In the genomic region with DNA sequence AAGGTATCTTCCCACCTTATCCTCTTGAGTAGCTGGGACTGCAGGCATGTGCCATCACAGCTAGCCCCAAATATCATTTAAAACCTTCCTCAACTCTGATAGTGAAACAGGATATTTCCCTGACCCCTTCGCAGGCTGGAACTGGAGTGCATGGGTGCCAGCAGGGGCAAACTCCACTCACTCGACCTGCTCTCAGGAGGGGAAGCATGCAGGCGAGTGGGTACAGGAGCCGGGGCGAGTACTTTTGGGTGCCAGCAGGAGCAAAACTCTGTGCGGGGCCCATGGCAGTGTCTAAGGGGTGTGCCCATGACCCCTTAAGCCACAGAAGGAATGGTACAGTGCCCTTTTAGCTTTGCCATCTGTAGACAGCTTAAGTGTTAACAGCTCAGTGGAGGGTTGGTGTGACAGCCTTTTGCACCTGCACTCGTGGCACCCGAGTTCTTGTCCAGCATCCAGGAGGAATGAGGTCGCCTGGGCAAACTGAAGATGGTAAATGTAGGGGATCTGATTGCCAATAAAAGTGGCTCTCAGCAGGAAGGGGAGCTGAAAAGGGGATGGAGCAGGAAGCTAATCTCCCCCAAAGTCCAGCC, we compare ENCODE assay signal across 18 cellular contexts.
DNase-seq lines count a peak whose midpoint lies in the region; ATAC-seq and TF ChIP-seq lines count a peak whose summit lies in the region.
"Had no signal": no experiment of that assay in that cellular context is flagged by ENCODE, and none has a peak within 500 bp of the region (broad histone marks: within the 10 kb centered on the region; RNA-seq: fewer than 3 reads in every experiment).

No MANE protein-coding gene starts in this region.

- H3K4me3 Mint-ChIP-seq in activated T-cell treated with anti-CD3 and anti-CD28 coated beads, Interleukin-2, amount 50 U/mL, for 4 hours, result no peak overlapping the region
- H3K4me3 Mint-ChIP-seq: B cell; CD8-positive, alpha-beta T cell; GM23338 had no signal

- H3K9me3 ChIP-seq in right lobe of liver, result no peaks in the 10 kb centered on the region

- WGBS in right lobe of liver (ENCODE audit: insufficient coverage, low coverage, low lambda C conversion rate, missing lambda C conversion rate), result 40% methylated on average over 7 of the region's 9 CpGs

- H3K4me1 ChIP-seq in right lobe of liver, result peaks cover 0 to 7% (median 3%) of the 10 kb centered on the region in 4 donors

- intact Hi-C loops in right lobe of liver (cut with DNase I), result no loop called here

- no peaks in the 10 kb centered on the region for H3K9me3 Mint-ChIP-seq in activated T-cell treated with anti-CD3 and anti-CD28 coated beads, Interleukin-2, amount 50 U/mL, for 4 hours
- H3K9me3 Mint-ChIP-seq: CD8-positive, alpha-beta T cell had no signal

- TF ChIP-seq CTCF in 22Rv1 (IDR thresholded peaks at IDR 0.05) (no peak), right lobe of liver (IDR thresholded peaks at IDR 0.05) (no peak)

- no peaks in the 10 kb centered on the region for H3K27me3 ChIP-seq in right lobe of liver

- H3K4me1 Mint-ChIP-seq in activated T-cell treated with anti-CD3 and anti-CD28 coated beads, Interleukin-2, amount 50 U/mL, for 4 hours (ENCODE audit: low read depth), result peaks cover 6% of the 10 kb centered on the region

- no peaks in the 10 kb centered on the region for H3K27me3 Mint-ChIP-seq in activated T-cell treated with anti-CD3 and anti-CD28 coated beads, Interleukin-2, amount 50 U/mL, for 4 hours (ENCODE audit: low read depth)
- H3K27me3 Mint-ChIP-seq: B cell had no signal

- H3K36me3 ChIP-seq in right lobe of liver, result no peaks in the 10 kb centered on the region

- H3K36me3 Mint-ChIP-seq in activated T-cell treated with anti-CD3 and anti-CD28 coated beads, Interleukin-2, amount 50 U/mL, for 4 hours (ENCODE audit: insufficient read depth), result peaks cover 25% of the 10 kb centered on the region

- H3K27ac ChIP-seq in 22Rv1 (peak overlapping the region; percentile 100), caudate nucleus (ENCODE audit: low read depth, low read length) (peak overlapping the region; percentile 42), right lobe of liver (no peak overlapping the region), substantia nigra (ENCODE audit: low read depth, low read length, poor library complexity, severe bottlenecking) (peak overlapping the region; percentile 79)

- no peak for DNase-seq in caudate nucleus (lab: John Stamatoyannopoulos, UW)
- peak; percentile 44 to 66 (median 65) for DNase-seq in right lobe of liver
- DNase-seq in substantia nigra (lab: John Stamatoyannopoulos, UW), result no peak
- no peak for DNase-seq in NCI-H2107 (lab: John Stamatoyannopoulos, UW)
- DNase-seq in activated T-cell treated with anti-CD3 and anti-CD28 coated beads, Interleukin-2, amount 50 U/mL, for 4 hours, result no peak
- DNase-seq in CD1c-positive myeloid dendritic cell (ENCODE audit: extremely low spot score), result no peak
- DNase-seq: ACHN; C1 segment of cervical spinal cord; CD8-positive, alpha-beta T cell; COR-L47; DMS153; DMS79 treated with DMSO at 0.1 percent for 48 hours; EL; H7; IMR-90 had no signal

- H3K4me3 ChIP-seq in right lobe of liver, result no peak overlapping the region
- H3K4me3 ChIP-seq: GM23338 had no signal

- ATAC-seq in right lobe of liver, result peak; percentile 90 to 97 (median 92)
- no peak for ATAC-seq in activated T-cell treated with anti-CD3 and anti-CD28 coated beads, Interleukin-2, amount 50 U/mL, for 4 hours
- ATAC-seq: CD8-positive, alpha-beta T cell; GM23338 had no signal

- TF ChIP-seq POLR2A in right lobe of liver (IDR thresholded peaks at IDR 0.05), result no peak

Comparison
In these comparisons a context has a peak if more than half of its experiments do, and no peak if none do; other contexts are left out.
1. H3K27ac ChIP-seq: peak in 22Rv1 (single experiment), caudate nucleus (single experiment) and substantia nigra (single experiment); none in right lobe of liver (0 of 3).
2. DNase-seq: peak in right lobe of liver (3 of 3); none in caudate nucleus (0 of 61), substantia nigra (0 of 49), NCI-H2107 (single experiment), activated T-cell treated with anti-CD3 and anti-CD28 coated beads, Interleukin-2, amount 50 U/mL, for 4 hours (single experiment) and CD1c-positive myeloid dendritic cell (single experiment).
3. ATAC-seq: peak in right lobe of liver (4 of 4); none in activated T-cell treated with anti-CD3 and anti-CD28 coated beads, Interleukin-2, amount 50 U/mL, for 4 hours (0 of 2).